In genomic region chr19:49447485-49448431, GRCh38 we compare ENCODE assay signal across 1 cellular context.
TF ChIP-seq lines count a peak whose summit lies in the region.

No MANE protein-coding gene starts in this region.

TF ChIP-seq in K562, 482 proteins besides CTCF, POLR2A, EP300 and RAD21:
- TF ChIP-seq DDX20 (tag; IDR thresholded peaks at IDR 0.05; ENCODE audit: low read depth), result no peak
- TF ChIP-seq ZBTB7A (IDR thresholded peaks at IDR 0.05; ENCODE audit: borderline replicate concordance, control insufficient read depth, low read depth, low read length), result no peak
- peak; percentile 58; the same call in 1 of the 2 replicates for TF ChIP-seq ZBTB33 (CRISPR knock-in tag; IDR thresholded peaks at IDR 0.05)
- TF ChIP-seq ZKSCAN1 (IDR thresholded peaks at IDR 0.05; ENCODE audit: low read depth, low read length), result no peak
- TF ChIP-seq PKNOX1 (IDR thresholded peaks at IDR 0.05), result peak; percentile 79
- TF ChIP-seq CREB3 (tag; conservative IDR thresholded peaks at IDR 0.05; ENCODE audit: low read depth), result no peak
- TF ChIP-seq ZNF561 (CRISPR knock-in tag; conservative IDR thresholded peaks at IDR 0.05), result no peak
- TF ChIP-seq CSDE1 (IDR thresholded peaks at IDR 0.05), result no peak
- TF ChIP-seq PHF20 (IDR thresholded peaks at IDR 0.05; ENCODE audit: partially characterized antibody), result no peak
- TF ChIP-seq CREM (IDR thresholded peaks at IDR 0.05; ENCODE audit: low read depth), result peak; percentile 68
- TF ChIP-seq TBP (optimal IDR thresholded peaks at IDR 0.05; ENCODE audit: low read depth, low read length), result no peak
- TF ChIP-seq RBM34 (IDR thresholded peaks at IDR 0.05; ENCODE audit: borderline replicate concordance, insufficient read depth, low read length), result no peak
- no peak for TF ChIP-seq ATF1 (CRISPR knock-in tag; IDR thresholded peaks at IDR 0.05)
- TF ChIP-seq ATF1 (tag; IDR thresholded peaks at IDR 0.05), result peak; percentile 65
- TF ChIP-seq RBFOX2 (IDR thresholded peaks at IDR 0.05; ENCODE audit: low read depth, low read length), result peak; percentile 56
- no peak for TF ChIP-seq ARHGAP35 (IDR thresholded peaks at IDR 0.05; ENCODE audit: partially characterized antibody)
- TF ChIP-seq JUND (IDR thresholded peaks at IDR 0.05; ENCODE audit: borderline replicate concordance, low read depth, low read length), result peak; percentile 44; the same call in 1 of the 2 replicates
- TF ChIP-seq JUND (tag; IDR thresholded peaks at IDR 0.05; ENCODE audit: borderline replicate concordance, low read depth, low read length), result no peak; the same call in 2 of the 3 replicates
- TF ChIP-seq KDM5B (IDR thresholded peaks at IDR 0.05; ENCODE audit: insufficient replicate concordance, low read depth, low read length), result no peak
- TF ChIP-seq FOXK2 (conservative IDR thresholded peaks at IDR 0.05 in 1 of 2, IDR thresholded peaks at IDR 0.05 in 1 of 2; ENCODE audit: low read depth in 2 of 2), result no peak
- no peak for TF ChIP-seq THAP7 (CRISPR knock-in tag; IDR thresholded peaks at IDR 0.05)
- peak; percentile 45 for TF ChIP-seq POLR2G (IDR thresholded peaks at IDR 0.05; ENCODE audit: low read depth, low read length)
- no peak for TF ChIP-seq ZFP30 (CRISPR knock-in tag; IDR thresholded peaks at IDR 0.05; ENCODE audit: borderline replicate concordance)
- peak; percentile 45; the same call in 1 of the 2 replicates for TF ChIP-seq ATF7 (IDR thresholded peaks at IDR 0.05)
- 0 out of 2 replicates have a peak, but pooled peaks have one; percentile 21 for TF ChIP-seq ZNF263 (CRISPR knock-in tag; IDR thresholded peaks at IDR 0.05; ENCODE audit: borderline replicate concordance)
- 0 out of 4 replicates have a peak, but pooled peaks of 1 of the 2 experiments have one; percentile 30 for TF ChIP-seq MLLT1 (IDR thresholded peaks at IDR 0.05)
- no peak for TF ChIP-seq HNRNPUL1 (IDR thresholded peaks at IDR 0.05; ENCODE audit: low read length)
TF ChIP-seq in K562: peak in this region for 10.
